8 cellular contexts compared by ENCODE assay signal in genomic region chr6:151451417-151451949, GRCh38. TPM values are rescaled to one million over a fixed set of nuclear protein-coding genes. Genes with fewer than 3 reads are reported as not detected.
DNase-seq lines count a peak whose midpoint lies in the region; ATAC-seq and TF ChIP-seq lines count a peak whose summit lies in the region.

No MANE protein-coding gene starts in this region.

- intact Hi-C loops in sciatic nerve (cut with DNase I) = no loop called here

- no peaks in the 10 kb centered on the region for H3K27me3 ChIP-seq in SJSA1 (replicated peaks)

- TF ChIP-seq CTCF in fibroblast of pulmonary artery (IDR thresholded peaks at IDR 0.05; ENCODE audit: low read length, missing control alignments) = no peak

- DNase-seq in SJSA1 (ENCODE audit: low read depth in 1 of 2, low spot score in 2 of 2) (no peak), fibroblast of pulmonary artery (ENCODE audit: low read depth) (no peak), skeletal muscle cell (ENCODE audit: low read depth) (no peak), NOMO-1 treated with DMSO at 0.1 percent for 48 hours (lab: John Stamatoyannopoulos, UW; ENCODE audit: unreplicated experiment) (no peak), sciatic nerve (ENCODE audit: low spot score) (no peak)
- no peak for DNase-seq in activated CD4-positive, alpha-beta T cell treated with anti-CD3 and anti-CD28 coated beads for 4 hours

- 0 out of 2 replicates have a peak, but pooled peaks cover 4% of the 10 kb centered on the region for H3K36me3 ChIP-seq in SJSA1

- ATAC-seq in GM19351 (IDR thresholded peaks at IDR 0.05; ENCODE audit: unreplicated experiment) (peak; percentile 38), GM21619 (IDR thresholded peaks at IDR 0.05; ENCODE audit: unreplicated experiment) (no peak), sciatic nerve (no peak)

- H3K9me3 ChIP-seq in SJSA1 (replicated peaks) = no peaks in the 10 kb centered on the region

- peak overlapping the region; percentile 67 for H3K4me3 ChIP-seq in SJSA1
- H3K4me3 ChIP-seq in fibroblast of pulmonary artery (replicated peaks; ENCODE audit: low read depth, low read length) = peak overlapping the region; percentile 97
- H3K4me3 ChIP-seq in skeletal muscle cell (ENCODE audit: low read depth, low read length) = peak overlapping the region; percentile 86

- peak overlapping the region; percentile 0; the same call in 1 of the 2 replicates for H3K27ac ChIP-seq in SJSA1

- peaks cover 13% of the 10 kb centered on the region for H3K4me1 ChIP-seq in SJSA1 (replicated peaks)

RNA-seq across cellular contexts. Expression of gene RMND1, which starts 0.4 kb away (rescaled TPM):
- total RNA-seq in SJSA1 (2014; rRNA removed; shearing (Covaris generic)) = 13.5 and 25.9 TPM in 2 replicates
- total RNA-seq in sciatic nerve = 18.5 TPM

RNA-seq across cellular contexts. Expression of gene CCDC170, which starts 42.3 kb away (rescaled TPM):
- 0.61 and 2.4 TPM in 2 replicates for total RNA-seq in SJSA1 (2014; rRNA removed; shearing (Covaris generic))
- total RNA-seq in sciatic nerve = 4.5 TPM
